In the genomic region with DNA sequence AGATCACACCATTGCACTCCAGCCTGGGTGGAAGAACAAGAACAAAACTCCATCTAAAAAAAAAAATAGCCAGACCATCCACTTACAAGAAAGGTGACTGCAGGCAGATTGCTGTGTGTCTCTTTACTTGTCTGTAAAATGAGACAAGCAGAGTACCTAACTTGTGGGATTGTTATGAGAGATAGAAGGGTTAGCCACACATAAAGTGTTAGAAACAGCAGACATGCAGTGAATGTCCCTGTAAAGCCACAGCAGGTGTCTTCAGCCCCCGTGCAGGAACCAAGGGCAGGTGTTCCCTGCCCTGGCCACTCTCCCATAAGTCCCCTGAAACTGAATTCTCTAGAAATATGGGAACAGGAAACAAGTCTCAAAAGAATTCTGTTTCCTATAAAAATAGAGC, we compare ENCODE assay signal across 21 cellular contexts.
"Had no signal": no experiment of that assay in that cellular context is flagged by ENCODE, and none has a peak within 500 bp of the region (broad histone marks: within the 10 kb centered on the region; RNA-seq: fewer than 3 reads in every experiment).

No MANE protein-coding gene starts in this region.

- H3K27ac ChIP-seq: KMS-11, RWPE1 had no signal

- H3K9ac ChIP-seq: KMS-11, SK-N-SH had no signal

- H3K4me3 ChIP-seq: K562 had no signal

- H3K9me3 ChIP-seq: SK-N-SH had no signal

- DNase-seq: Kasumi-1; MM.1S; NCI-H1092 treated with DMSO at 0.1 percent for 48 hours; NCI-H1436; NCI-H1694 treated with DMSO at 0.1 percent for 48 hours; NCI-H1930; NCI-H2081; NCI-H2171 treated with DMSO at 0.1 percent for 48 hours; NCI-H345; NCI-H446 treated with DMSO at 0.1 percent for 48 hours; NCI-H524 treated with DMSO at 0.1 percent for 48 hours; NCI-H69; NCI-H774; NK-92 treated with Interleukin-12 subunit alpha and Interleukin-12 subunit beta, amount 100 ng/mL, for 24 hours; PC-3; SK-N-SH; SW 1271; T-cell had no signal
